8 cellular contexts compared by ENCODE assay signal in genomic region chr16:15093940-15094827, GRCh38. TPM values are rescaled to one million over a fixed set of nuclear protein-coding genes. Genes with fewer than 3 reads are reported as not detected.
DNase-seq lines count a peak whose midpoint lies in the region; TF ChIP-seq lines count a peak whose summit lies in the region.
"Not testable (repeated sequence)": the region's sequence is repeated elsewhere in the genome, so short reads cannot be mapped to it uniquely, and the experiment has no call there.

A gene with protein sequence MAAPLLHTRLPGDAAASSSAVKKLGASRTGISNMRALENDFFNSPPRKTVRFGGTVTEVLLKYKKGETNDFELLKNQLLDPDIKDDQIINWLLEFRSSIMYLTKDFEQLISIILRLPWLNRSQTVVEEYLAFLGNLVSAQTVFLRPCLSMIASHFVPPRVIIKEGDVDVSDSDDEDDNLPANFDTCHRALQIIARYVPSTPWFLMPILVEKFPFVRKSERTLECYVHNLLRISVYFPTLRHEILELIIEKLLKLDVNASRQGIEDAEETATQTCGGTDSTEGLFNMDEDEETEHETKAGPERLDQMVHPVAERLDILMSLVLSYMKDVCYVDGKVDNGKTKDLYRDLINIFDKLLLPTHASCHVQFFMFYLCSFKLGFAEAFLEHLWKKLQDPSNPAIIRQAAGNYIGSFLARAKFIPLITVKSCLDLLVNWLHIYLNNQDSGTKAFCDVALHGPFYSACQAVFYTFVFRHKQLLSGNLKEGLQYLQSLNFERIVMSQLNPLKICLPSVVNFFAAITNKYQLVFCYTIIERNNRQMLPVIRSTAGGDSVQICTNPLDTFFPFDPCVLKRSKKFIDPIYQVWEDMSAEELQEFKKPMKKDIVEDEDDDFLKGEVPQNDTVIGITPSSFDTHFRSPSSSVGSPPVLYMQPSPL (minus strand): TSS chr16:15094272. CDS start chr16:15094233, 39 bp downstream.

- not testable (repeated sequence) for H2BK15ac ChIP-seq in H9 (ENCODE audit: low read depth, low read length)

- H3K56ac ChIP-seq in H9 (ENCODE audit: insufficient read length, low read depth, low read length): not testable (repeated sequence)

- H3K18ac ChIP-seq in H9 (ENCODE audit: insufficient read length, low read depth, low read length): peak within 1 kb of the TSS; percentile 96

- H3K9me3 ChIP-seq in H9 (ENCODE audit: control insufficient read depth, low read depth, low read length): not testable (repeated sequence)

- peak within 1 kb of the TSS; percentile 93 for H3K4me3 ChIP-seq in fibroblast of the aortic adventitia (ENCODE audit: low read depth, low read length)

- no CpG with 5 or more reads among the region's 56 CpGs for WGBS in H9 (ENCODE audit: extremely low coverage, insufficient read length, low lambda C conversion rate)

- TF ChIP-seq CTCF in H9 (conservative IDR thresholded peaks at IDR 0.05); fibroblast of the aortic adventitia (IDR thresholded peaks at IDR 0.05; ENCODE audit: insufficient read depth, low read length); nephron progenitor cell (IDR thresholded peaks at IDR 0.05): not testable (repeated sequence)

- not testable (repeated sequence) for H3K27me3 ChIP-seq in H9 (ENCODE audit: insufficient read depth, low read length)

- peak within 1 kb of the TSS; percentile 97; the same call in 1 of the 2 replicates for H3K14ac ChIP-seq in H9 (ENCODE audit: insufficient read depth, low read length)

- H3K9me3 Mint-ChIP-seq in H9; nephron progenitor cell; stimulated activated naive CD8-positive, alpha-beta T cell treated with anti-CD3 and anti-CD28 coated beads, Interleukin-15, Interleukin-2, amounts not matched to agents 100 ng/mL and 50 ng/mL, for 24 hours: not testable (repeated sequence)

- not testable (repeated sequence) for H4K8ac ChIP-seq in H9 (replicated peaks; ENCODE audit: insufficient read length, low read depth, low read length)

- H3K4me1 ChIP-seq in H9 (ENCODE audit: insufficient read depth, low read length): not testable (repeated sequence)

- not testable (repeated sequence) for H2BK20ac ChIP-seq in H9 (ENCODE audit: low read depth, low read length, poor library complexity, severe bottlenecking)

- peak within 1 kb of the TSS; percentile 93 to 100 (median 98) for H3K27ac Mint-ChIP-seq in H9
- H3K27ac Mint-ChIP-seq in nephron progenitor cell: peak within 1 kb of the TSS; percentile 99
- H3K27ac Mint-ChIP-seq in stimulated activated naive CD8-positive, alpha-beta T cell treated with anti-CD3 and anti-CD28 coated beads, Interleukin-15, Interleukin-2, amounts not matched to agents 100 ng/mL and 50 ng/mL, for 24 hours: peak within 1 kb of the TSS; percentile 99

- H4K20me1 ChIP-seq in H9 (ENCODE audit: control insufficient read depth, insufficient read depth, insufficient read length): not testable (repeated sequence)

- not testable (repeated sequence) for H3K79me1 ChIP-seq in H9 (ENCODE audit: insufficient read depth, low read depth, low read length, poor library complexity, severe bottlenecking)

- H3K4me3 Mint-ChIP-seq in H9 (peak within 1 kb of the TSS; percentile 99), nephron progenitor cell (peak within 1 kb of the TSS; percentile 98)
- H3K4me3 Mint-ChIP-seq in stimulated activated naive CD8-positive, alpha-beta T cell treated with anti-CD3 and anti-CD28 coated beads, Interleukin-15, Interleukin-2, amounts not matched to agents 100 ng/mL and 50 ng/mL, for 24 hours: peak within 1 kb of the TSS; percentile 99

- H3T11ph ChIP-seq in H9 (ENCODE audit: low read length): not testable (repeated sequence)

- not testable (repeated sequence) for H2BK120ac ChIP-seq in H9 (ENCODE audit: low read depth, low read length, poor library complexity, severe bottlenecking)

- not testable (repeated sequence) for H2BK5ac ChIP-seq in H9 (ENCODE audit: insufficient read length, low read length)

- H4K5ac ChIP-seq in H9 (ENCODE audit: insufficient read length, low read depth, low read length): not testable (repeated sequence)

- not testable (repeated sequence) for H3K27me3 Mint-ChIP-seq in H9 (ENCODE audit: low read depth); stimulated activated naive CD8-positive, alpha-beta T cell treated with anti-CD3 and anti-CD28 coated beads, Interleukin-15, Interleukin-2, amounts not matched to agents 100 ng/mL and 50 ng/mL, for 24 hours
- H3K27me3 Mint-ChIP-seq in nephron progenitor cell (ENCODE audit: low read depth, poor library complexity): peaks cover 15% of the 10 kb centered on the region

- DNase-seq in ELR (ENCODE audit: low read depth): peak; percentile 91
- peak; percentile 94 for DNase-seq in H9
- peak; percentile 92 for DNase-seq in M059J (ENCODE audit: low read depth)
- DNase-seq in SHP77 (lab: John Stamatoyannopoulos, UW): peak; percentile 88 to 91
- DNase-seq in activated effector memory CD4-positive, alpha-beta T cell treated with Interleukin-2 at 50 U/mL for 16 hours: peak; percentile 76
- peak; percentile 92 for DNase-seq in fibroblast of the aortic adventitia (ENCODE audit: low read depth)
- DNase-seq in nephron progenitor cell: peak; percentile 88

- not testable (repeated sequence) for H4K91ac ChIP-seq in H9 (ENCODE audit: insufficient read length, low read depth, low read length)

- not testable (repeated sequence) for H2AK5ac ChIP-seq in H9 (ENCODE audit: insufficient read length, low read length)

- H3K4me1 Mint-ChIP-seq in H9: not testable (repeated sequence)
- peaks cover 21% of the 10 kb centered on the region for H3K4me1 Mint-ChIP-seq in nephron progenitor cell
- H3K4me1 Mint-ChIP-seq in stimulated activated naive CD8-positive, alpha-beta T cell treated with anti-CD3 and anti-CD28 coated beads, Interleukin-15, Interleukin-2, amounts not matched to agents 100 ng/mL and 50 ng/mL, for 24 hours (ENCODE audit: low read depth): peaks cover 28% of the 10 kb centered on the region

- not testable (repeated sequence) for H3K23ac ChIP-seq in H9 (ENCODE audit: insufficient read length, low read depth, low read length)

- H3K79me2 ChIP-seq in H9 (ENCODE audit: insufficient read depth, low read length): not testable (repeated sequence)

- not testable (repeated sequence) for H3K27ac ChIP-seq in H9 (ENCODE audit: insufficient read length, low read depth, low read length)

- H2AFZ ChIP-seq in H9 (ENCODE audit: low read length): not testable (repeated sequence)

- not testable (repeated sequence) for H3K23me2 ChIP-seq in H9 (ENCODE audit: insufficient read length, low read depth, low read length, poor library complexity, severe bottlenecking)

- not testable (repeated sequence) for H3K4ac ChIP-seq in H9 (ENCODE audit: low read depth, low read length)

- H3K4me2 ChIP-seq in H9 (ENCODE audit: insufficient read depth, insufficient read length, low read length): peak within 1 kb of the TSS; percentile 91

- not testable (repeated sequence) for H2BK12ac ChIP-seq in H9 (ENCODE audit: insufficient read length, low read depth, low read length)

- H3K36me3 Mint-ChIP-seq in H9 (ENCODE audit: insufficient read depth in 1 of 3, low read depth in 3 of 3): peaks cover 7 to 33% (median 26%) of the 10 kb centered on the region in 3 experiments; a peak in 6 of 7 replicates
- H3K36me3 Mint-ChIP-seq in nephron progenitor cell (ENCODE audit: low read depth): peaks cover 16% of the 10 kb centered on the region
- H3K36me3 Mint-ChIP-seq in stimulated activated naive CD8-positive, alpha-beta T cell treated with anti-CD3 and anti-CD28 coated beads, Interleukin-15, Interleukin-2, amounts not matched to agents 100 ng/mL and 50 ng/mL, for 24 hours (ENCODE audit: low read depth): peaks cover 28% of the 10 kb centered on the region

- H3K9ac ChIP-seq in H9 (ENCODE audit: extremely low read depth, insufficient read length, low read length): peak within 1 kb of the TSS; percentile 96

RNA-seq across cellular contexts. Expression of the gene that starts here (rescaled TPM):
- total RNA-seq in H9 (2021) (40.9 and 44.3 TPM in 2 replicates), fibroblast of the aortic adventitia (ENCODE audit: low replicate concordance) (26.1 and 27.9 TPM in 2 replicates)
- total RNA-seq in M059J (2014; rRNA removed; shearing (Covaris generic)): 38.0 and 49.9 TPM in 2 replicates
